ENCODE assay signal across 16 cellular contexts in genomic region chr12:104510145-104510872, GRCh38. TPM values are rescaled to one million over a fixed set of nuclear protein-coding genes. Genes with fewer than 3 reads are reported as not detected.
DNase-seq lines count a peak whose midpoint lies in the region; ATAC-seq and TF ChIP-seq lines count a peak whose summit lies in the region.
"Had no signal": no experiment of that assay in that cellular context is flagged by ENCODE, and none has a peak within 500 bp of the region (broad histone marks: within the 10 kb centered on the region; RNA-seq: fewer than 3 reads in every experiment).

No MANE protein-coding gene starts in this region.

- peaks cover 79% of the 10 kb centered on the region for H3K79me2 ChIP-seq in mammary epithelial cell (ENCODE audit: insufficient read depth, low read length)

- H2AFZ ChIP-seq in mammary epithelial cell (ENCODE audit: low read depth, low read length) = no peak overlapping the region

- no peaks in the 10 kb centered on the region for H3K4me1 Mint-ChIP-seq in MCF 10A (ENCODE audit: insufficient read depth, unreplicated experiment)
- peaks cover 64% of the 10 kb centered on the region for H3K4me1 Mint-ChIP-seq in T-helper 1 cell treated with Interleukin-12 subunit alpha and Interleukin-12 subunit beta and Interleukin-4 antibody, amounts not matched to agents 30 μg/mL and 1 μg/mL, for 36 hours (ENCODE audit: low read depth)

- H3K9me3 Mint-ChIP-seq in MCF 10A (ENCODE audit: unreplicated experiment) = no peaks in the 10 kb centered on the region
- H3K9me3 Mint-ChIP-seq in T-helper 1 cell treated with Interleukin-12 subunit alpha and Interleukin-12 subunit beta and Interleukin-4 antibody, amounts not matched to agents 30 μg/mL and 1 μg/mL, for 36 hours = peaks cover 7% of the 10 kb centered on the region

- ATAC-seq in left colon = no peak
- no peak for ATAC-seq in heart right ventricle
- ATAC-seq: HCT116, heart left ventricle had no signal

- H3K4me2 ChIP-seq in mammary epithelial cell (ENCODE audit: insufficient read depth, low read depth, low read length) = no peak overlapping the region

- BruUV-seq in mammary epithelial cell (replicated peaks; lab: Mats Ljungman, UMichigan) = no TSS peak
- no TSS peak for BruUV-seq in MCF 10A (replicated peaks; lab: Mats Ljungman, UMichigan)

- CTCF ChIA-PET in mammary epithelial cell (lab: Charles Lee; ENCODE audit: low non-redundant PET) (no interaction called here), MCF 10A (lab: Yijun Ruan, JAX) (no interaction called here)

- no peaks in the 10 kb centered on the region for H3K4me1 ChIP-seq in mammary epithelial cell (ENCODE audit: insufficient read depth, low read length)
- H3K4me1 ChIP-seq in heart right ventricle = peaks cover 3 to 60% (median 35%) of the 10 kb centered on the region in 9 donors
- peaks cover 3 to 11% of the 10 kb centered on the region in 2 donors for H3K4me1 ChIP-seq in ascending aorta

- H3K4me3 Mint-ChIP-seq in MCF 10A (ENCODE audit: unreplicated experiment) = no peak overlapping the region
- peak overlapping the region; percentile 4 for H3K4me3 Mint-ChIP-seq in T-helper 1 cell treated with Interleukin-12 subunit alpha and Interleukin-12 subunit beta and Interleukin-4 antibody, amounts not matched to agents 30 μg/mL and 1 μg/mL, for 36 hours

- intact Hi-C loops in mammary epithelial cell (cut with micrococcal nuclease) = no loop called here
- intact Hi-C loops in MCF 10A (cut with micrococcal nuclease) = no loop called here
- intact Hi-C loops in left colon (cut with DNase I, micrococcal nuclease) = no loop called here
- intact Hi-C loops in heart right ventricle (cut with DNase I) = no loop called here
- intact Hi-C loops in ascending aorta (cut with DNase I) = no loop called here

- in situ Hi-C loops in mammary epithelial cell (cut with MboI; ENCODE audit: low sequenced_read_pairs in 2 of 2) = no loop called here

- no peaks in the 10 kb centered on the region for H4K20me1 ChIP-seq in mammary epithelial cell (ENCODE audit: insufficient read depth, low read length)

- H3K9ac ChIP-seq in mammary epithelial cell (ENCODE audit: insufficient read depth, low read length) = no peak overlapping the region

- no peaks in the 10 kb centered on the region for H3K36me3 ChIP-seq in mammary epithelial cell (ENCODE audit: insufficient read depth, low read length)
- H3K36me3 ChIP-seq in heart right ventricle = no peaks in the 10 kb centered on the region
- no peaks in the 10 kb centered on the region for H3K36me3 ChIP-seq in ascending aorta
- H3K36me3 ChIP-seq: brain microvascular endothelial cell, heart left ventricle had no signal

- POLR2A ChIA-PET in MCF 10A (lab: Yijun Ruan, JAX) = no interaction called here

- H3K9me3 ChIP-seq in mammary epithelial cell (replicated peaks; ENCODE audit: insufficient read depth, low read length) (no peaks in the 10 kb centered on the region), heart right ventricle (peaks cover 0 to 4% (median 0%) of the 10 kb centered on the region in 11 donors), ascending aorta (no peaks in the 10 kb centered on the region)
- H3K9me3 ChIP-seq: heart left ventricle had no signal

- DNase-seq in mammary epithelial cell = peak; percentile 9
- no peak for DNase-seq in MCF 10A (ENCODE audit: unreplicated experiment)
- peak; percentile 36 for DNase-seq in fibroblast of the aortic adventitia (ENCODE audit: low read depth)
- DNase-seq in left colon = no peak
- no peak for DNase-seq in CD1c-positive myeloid dendritic cell (ENCODE audit: extremely low spot score)
- no peak for DNase-seq in heart right ventricle
- DNase-seq in ascending aorta (ENCODE audit: low spot score in 2 of 2) = no peak
- DNase-seq: activated effector memory CD4-positive, alpha-beta T cell treated with anti-CD3 and anti-CD28 coated beads, Interleukin-2, amount 50 U/mL, for 16 hours; brain microvascular endothelial cell; dorsolateral prefrontal cortex; heart left ventricle; NCI-H146; SHP77 treated with DMSO at 0.1 percent for 48 hours; stimulated activated CD4-positive, alpha-beta T cell treated with anti-CD3 and anti-CD28 coated beads, Interleukin-2, amount 100 ng/mL, for 48 hours had no signal

- H3K36me3 Mint-ChIP-seq in MCF 10A (ENCODE audit: insufficient read depth, unreplicated experiment) = no peaks in the 10 kb centered on the region
- H3K36me3 Mint-ChIP-seq in T-helper 1 cell treated with Interleukin-12 subunit alpha and Interleukin-12 subunit beta and Interleukin-4 antibody, amounts not matched to agents 30 μg/mL and 1 μg/mL, for 36 hours (ENCODE audit: low read depth) = peaks cover 44% of the 10 kb centered on the region

- dilution Hi-C loops in mammary epithelial cell (cut with HindIII; ENCODE audit: low sequenced_read_pairs) = no loop called here

- H3K27me3 Mint-ChIP-seq in MCF 10A (ENCODE audit: insufficient read depth, unreplicated experiment) = no peaks in the 10 kb centered on the region
- no peaks in the 10 kb centered on the region for H3K27me3 Mint-ChIP-seq in T-helper 1 cell treated with Interleukin-12 subunit alpha and Interleukin-12 subunit beta and Interleukin-4 antibody, amounts not matched to agents 30 μg/mL and 1 μg/mL, for 36 hours (ENCODE audit: low read depth)

- 52% methylated on average over 2 of the region's 2 CpGs for WGBS in mammary epithelial cell (ENCODE audit: low coverage, missing lambda C conversion rate)
- WGBS in heart right ventricle, 2 donors = 50 to 58% methylated on average over 2 of the region's 2 CpGs

- H3K27ac Mint-ChIP-seq in MCF 10A (ENCODE audit: low read depth, unreplicated experiment) = no peak overlapping the region
- H3K27ac Mint-ChIP-seq in T-helper 1 cell treated with Interleukin-12 subunit alpha and Interleukin-12 subunit beta and Interleukin-4 antibody, amounts not matched to agents 30 μg/mL and 1 μg/mL, for 36 hours = peak overlapping the region; percentile 38

- TF ChIP-seq CTCF in mammary epithelial cell (conservative IDR thresholded peaks at IDR 0.05 in 1 of 2, IDR thresholded peaks at IDR 0.05 in 1 of 2; ENCODE audit: extremely low read depth in 1 of 2, insufficient read depth in 1 of 2, low read depth in 1 of 2, low read length in 2 of 2) (no peak), MCF 10A (IDR thresholded peaks at IDR 0.05; ENCODE audit: unreplicated experiment) (no peak), fibroblast of the aortic adventitia (IDR thresholded peaks at IDR 0.05; ENCODE audit: insufficient read depth, low read length) (no peak), heart right ventricle (IDR thresholded peaks at IDR 0.05) (no peak), ascending aorta (IDR thresholded peaks at IDR 0.05) (no peak)

- no peak overlapping the region for H3K27ac ChIP-seq in mammary epithelial cell (ENCODE audit: insufficient read depth, low read depth, low read length)
- H3K27ac ChIP-seq in heart right ventricle = no peak overlapping the region
- H3K27ac ChIP-seq in ascending aorta = no peak overlapping the region
- H3K27ac ChIP-seq: brain microvascular endothelial cell, dorsolateral prefrontal cortex had no signal

- no peak overlapping the region for H3K4me3 ChIP-seq in mammary epithelial cell (replicated peaks in 1 of 3; ENCODE audit: insufficient read depth in 1 of 3, low read depth in 2 of 3, low read length in 3 of 3)
- H3K4me3 ChIP-seq in fibroblast of the aortic adventitia (ENCODE audit: low read depth, low read length) = no peak overlapping the region
- H3K4me3 ChIP-seq in heart right ventricle = no peak overlapping the region
- no peak overlapping the region for H3K4me3 ChIP-seq in ascending aorta
- H3K4me3 ChIP-seq: dorsolateral prefrontal cortex, heart left ventricle had no signal

- no peaks in the 10 kb centered on the region for H3K27me3 ChIP-seq in mammary epithelial cell (ENCODE audit: insufficient read depth, low read length)
- H3K27me3 ChIP-seq in heart right ventricle = no peaks in the 10 kb centered on the region
- H3K27me3 ChIP-seq in ascending aorta = no peaks in the 10 kb centered on the region
- H3K27me3 ChIP-seq: brain microvascular endothelial cell, heart left ventricle had no signal

RNA-seq across cellular contexts. Expression of gene CHST11, which starts 53.6 kb away (rescaled TPM):
- total RNA-seq in mammary epithelial cell (10 to 100 TPM in 1 of 2 donors, 1 to 10 TPM in 1; 7.7 to 35.5 TPM), MCF 10A (2022) (4.8 and 5.3 TPM in 2 replicates), fibroblast of the aortic adventitia (ENCODE audit: low replicate concordance) (10.8 and 13.4 TPM in 2 replicates), left colon (1 to 10 TPM; 3.4 to 4.4 TPM), heart right ventricle (10 to 100 TPM in 2 of 10 donors, 1 to 10 TPM in 8; 2.7 to 12.7 (median 4.5) TPM), ascending aorta (63.2 TPM)
- polyA plus RNA-seq in mammary epithelial cell (30.3 TPM), heart right ventricle (1 to 10 TPM; 1.1 to 1.2 TPM)
- 64.5 TPM for polyA minus RNA-seq in mammary epithelial cell

Comparison
In these comparisons a context has a peak if more than half of its experiments do, and no peak if none do; other contexts are left out.
1. DNase-seq: peak in mammary epithelial cell (single experiment) and fibroblast of the aortic adventitia (single experiment); none in MCF 10A (single experiment), left colon (0 of 2), CD1c-positive myeloid dendritic cell (single experiment), heart right ventricle (0 of 2) and ascending aorta (0 of 2).